Comparison of ENCODE assay signal across 8 cellular contexts in genomic region chr2:190407662-190408537, GRCh38. TPM values are rescaled to one million over a fixed set of nuclear protein-coding genes. Genes with fewer than 3 reads are reported as not detected.
DNase-seq lines count a peak whose midpoint lies in the region; TF ChIP-seq lines count a peak whose summit lies in the region.

Gene MFSD6 (plus strand): TSS chr2:190408355. CDS start chr2:190436030, 27,675 bp downstream.

- DNase-seq in HFF-Myc (ENCODE audit: extremely low read depth, low read depth) (no peak), NCI-H146 (lab: John Stamatoyannopoulos, UW) (peak; percentile 69), dermis blood vessel endothelial cell (peak; percentile 9), lung microvascular endothelial cell (ENCODE audit: low read depth in 2 of 2) (peak; percentile 9 to 24), NCI-H128 (lab: John Stamatoyannopoulos, UW; ENCODE audit: unreplicated experiment) (no peak)
- DNase-seq in activated CD4-positive, alpha-beta T cell treated with anti-CD3 and anti-CD28 coated beads, Interleukin-2, amount 10 ng/mL, durations not matched to agents 7 days and 5 days = peak; percentile 56
- peak; percentile 12 to 53 (median 30) for DNase-seq in stimulated activated CD4-positive, alpha-beta T cell treated with anti-CD3 and anti-CD28 coated beads, TNF-alpha, amount 100 ng/mL, for 48 hours (ENCODE audit: low read depth in 3 of 3)

- POLR2A ChIA-PET in activated CD4-positive, alpha-beta T cell treated with anti-CD3 and anti-CD28 coated beads, Interleukin-2, amount 10 ng/mL, durations not matched to agents 7 days and 5 days (lab: Charles Lee) = no interaction called here

- no peaks in the 10 kb centered on the region for H3K27me3 Mint-ChIP-seq in activated CD4-positive, alpha-beta T cell treated with anti-CD3 and anti-CD28 coated beads, Interleukin-2, amount 10 ng/mL, durations not matched to agents 7 days and 5 days

- H3K36me3 Mint-ChIP-seq in activated CD4-positive, alpha-beta T cell treated with anti-CD3 and anti-CD28 coated beads, Interleukin-2, amount 10 ng/mL, durations not matched to agents 7 days and 5 days (ENCODE audit: low read depth) = peaks cover 14% of the 10 kb centered on the region

- peak within 1 kb of the TSS; percentile 88 for H3K4me3 Mint-ChIP-seq in activated CD4-positive, alpha-beta T cell treated with anti-CD3 and anti-CD28 coated beads, Interleukin-2, amount 10 ng/mL, durations not matched to agents 7 days and 5 days

- H3K4me3 ChIP-seq in GM12875 (ENCODE audit: low read depth, low read length) (peak within 1 kb of the TSS; percentile 81), HFF-Myc (replicated peaks; ENCODE audit: low read depth, low read length) (peak within 1 kb of the TSS; percentile 61)

- peaks cover 35% of the 10 kb centered on the region for H3K4me1 Mint-ChIP-seq in activated CD4-positive, alpha-beta T cell treated with anti-CD3 and anti-CD28 coated beads, Interleukin-2, amount 10 ng/mL, durations not matched to agents 7 days and 5 days

- CTCF ChIA-PET in activated CD4-positive, alpha-beta T cell treated with anti-CD3 and anti-CD28 coated beads, Interleukin-2, amount 10 ng/mL, durations not matched to agents 7 days and 5 days (lab: Charles Lee) = interaction anchor here (1.2 to 1.3 kb wide), 2 partner anchors 64 to 77 kb away, joined by 3 read pairs; no protein-coding TSS in a partner anchor

- H3K9me3 Mint-ChIP-seq in activated CD4-positive, alpha-beta T cell treated with anti-CD3 and anti-CD28 coated beads, Interleukin-2, amount 10 ng/mL, durations not matched to agents 7 days and 5 days = no peaks in the 10 kb centered on the region

- TF ChIP-seq CTCF in GM12875 (IDR thresholded peaks at IDR 0.05; ENCODE audit: borderline replicate concordance, insufficient read depth, low read depth, low read length) (no peak), HFF-Myc (IDR thresholded peaks at IDR 0.05; ENCODE audit: low read depth, low read length, missing control alignments) (no peak)

- peak within 1 kb of the TSS; percentile 96 for H3K27ac Mint-ChIP-seq in activated CD4-positive, alpha-beta T cell treated with anti-CD3 and anti-CD28 coated beads, Interleukin-2, amount 10 ng/mL, durations not matched to agents 7 days and 5 days

RNA-seq across cellular contexts. Expression of gene MFSD6, which starts in this region (rescaled TPM):
- 10 to 100 TPM; 42.3 to 42.8 TPM for total RNA-seq in activated CD4-positive, alpha-beta T cell treated with anti-CD3 and anti-CD28 coated beads, Interleukin-2, amount 10 ng/mL, durations not matched to agents 7 days and 5 days
- total RNA-seq in dermis blood vessel endothelial cell = 9.9 and 10.2 TPM in 2 replicates
- total RNA-seq in lung microvascular endothelial cell = 3.0 and 5.2 TPM in 2 replicates

Comparison
In these comparisons a context has a peak if more than half of its experiments do, and no peak if none do; other contexts are left out.
1. DNase-seq: peak in NCI-H146 (single experiment), activated CD4-positive, alpha-beta T cell treated with anti-CD3 and anti-CD28 coated beads, Interleukin-2, amount 10 ng/mL, durations not matched to agents 7 days and 5 days (single experiment), dermis blood vessel endothelial cell (single experiment), lung microvascular endothelial cell (2 of 2) and stimulated activated CD4-positive, alpha-beta T cell treated with anti-CD3 and anti-CD28 coated beads, TNF-alpha, amount 100 ng/mL, for 48 hours (3 of 3); none in HFF-Myc (single experiment) and NCI-H128 (single experiment).